In genomic region chr1:150730130-150730721, GRCh38 we compare ENCODE assay signal across 24 cellular contexts. TPM values are rescaled to one million over a fixed set of nuclear protein-coding genes. Genes with fewer than 3 reads are reported as not detected.
"Had no signal": no experiment of that assay in that cellular context is flagged by ENCODE, and none has a peak within 500 bp of the region (broad histone marks: within the 10 kb centered on the region; RNA-seq: fewer than 3 reads in every experiment).

No MANE protein-coding gene starts in this region.

- H3K27ac ChIP-seq: brain microvascular endothelial cell, colonic mucosa, gastroesophageal sphincter, heart left ventricle, left ventricle myocardium inferior, tibial artery had no signal

- DNase-seq: activated CD4-positive, alpha-beta T cell treated with anti-CD3 and anti-CD28 coated beads, Interleukin-2, amount 10 ng/mL, durations not matched to agents 7 days and 5 days; activated CD8-positive, alpha-beta memory T cell treated with anti-CD3 and anti-CD28 coated beads for 24 hours; activated CD8-positive, alpha-beta memory T cell treated with anti-CD3 and anti-CD28 coated beads, Interleukin-2, amount 50 U/mL, for 48 hours; activated effector memory CD4-positive, alpha-beta T cell treated with Interleukin-2 at 50 U/mL for 16 hours; activated naive CD4-positive, alpha-beta T cell treated with anti-CD3 and anti-CD28 coated beads, Interleukin-2, amount 50 U/mL, for 16 hours; activated T-cell treated with anti-CD3 and anti-CD28 coated beads, Interleukin-2, amount 50 U/mL, for 48 hours; aorta; brain microvascular endothelial cell; central memory CD4-positive, alpha-beta T cell; colonic mucosa; heart left ventricle; kidney; left ventricle myocardium inferior; mammary epithelial cell; naive thymus-derived CD8-positive, alpha-beta T cell; nucleus accumbens; stimulated activated naive CD4-positive, alpha-beta T cell; T1000; tibial artery had no signal

- H3K4me1 ChIP-seq: colonic mucosa, gastroesophageal sphincter, heart left ventricle, left ventricle myocardium inferior, tibial artery had no signal

- ATAC-seq: activated CD4-positive, CD25-positive, alpha-beta regulatory T cell treated with anti-CD3 and anti-CD28 coated beads, Interleukin-2, amount 50 U/mL, for 24 hours; gastroesophageal sphincter; heart left ventricle; naive thymus-derived CD8-positive, alpha-beta T cell had no signal

- H3K4me1 Mint-ChIP-seq: activated CD4-positive, alpha-beta T cell treated with anti-CD3 and anti-CD28 coated beads, Interleukin-2, amount 10 ng/mL, durations not matched to agents 7 days and 5 days; naive thymus-derived CD8-positive, alpha-beta T cell had no signal

- H3K9me3 Mint-ChIP-seq: activated CD4-positive, alpha-beta T cell treated with anti-CD3 and anti-CD28 coated beads, Interleukin-2, amount 10 ng/mL, durations not matched to agents 7 days and 5 days; naive thymus-derived CD8-positive, alpha-beta T cell had no signal

- H3K4me3 Mint-ChIP-seq: activated CD4-positive, alpha-beta T cell treated with anti-CD3 and anti-CD28 coated beads, Interleukin-2, amount 10 ng/mL, durations not matched to agents 7 days and 5 days; naive thymus-derived CD8-positive, alpha-beta T cell had no signal

- H3K27me3 ChIP-seq: brain microvascular endothelial cell, colonic mucosa, gastroesophageal sphincter, heart left ventricle, tibial artery had no signal

- H3K27ac Mint-ChIP-seq: activated CD4-positive, alpha-beta T cell treated with anti-CD3 and anti-CD28 coated beads, Interleukin-2, amount 10 ng/mL, durations not matched to agents 7 days and 5 days had no signal

- H3K27me3 Mint-ChIP-seq: activated CD4-positive, alpha-beta T cell treated with anti-CD3 and anti-CD28 coated beads, Interleukin-2, amount 10 ng/mL, durations not matched to agents 7 days and 5 days; naive thymus-derived CD8-positive, alpha-beta T cell had no signal

RNA-seq across cellular contexts. Expression of gene HORMAD1, which starts 9.5 kb away (rescaled TPM):
- total RNA-seq: epithelial cell of proximal tubule; left ventricle myocardium inferior; mammary epithelial cell; T-helper 1 cell treated with Interleukin-12 subunit alpha and Interleukin-12 subunit beta and Interleukin-4 antibody, amounts not matched to agents 30 ng/mL and 1 ng/mL, for 36 hours had no signal
- polyA plus RNA-seq: aorta, heart left ventricle, mammary epithelial cell, urinary bladder had no signal
